In the genomic region with DNA sequence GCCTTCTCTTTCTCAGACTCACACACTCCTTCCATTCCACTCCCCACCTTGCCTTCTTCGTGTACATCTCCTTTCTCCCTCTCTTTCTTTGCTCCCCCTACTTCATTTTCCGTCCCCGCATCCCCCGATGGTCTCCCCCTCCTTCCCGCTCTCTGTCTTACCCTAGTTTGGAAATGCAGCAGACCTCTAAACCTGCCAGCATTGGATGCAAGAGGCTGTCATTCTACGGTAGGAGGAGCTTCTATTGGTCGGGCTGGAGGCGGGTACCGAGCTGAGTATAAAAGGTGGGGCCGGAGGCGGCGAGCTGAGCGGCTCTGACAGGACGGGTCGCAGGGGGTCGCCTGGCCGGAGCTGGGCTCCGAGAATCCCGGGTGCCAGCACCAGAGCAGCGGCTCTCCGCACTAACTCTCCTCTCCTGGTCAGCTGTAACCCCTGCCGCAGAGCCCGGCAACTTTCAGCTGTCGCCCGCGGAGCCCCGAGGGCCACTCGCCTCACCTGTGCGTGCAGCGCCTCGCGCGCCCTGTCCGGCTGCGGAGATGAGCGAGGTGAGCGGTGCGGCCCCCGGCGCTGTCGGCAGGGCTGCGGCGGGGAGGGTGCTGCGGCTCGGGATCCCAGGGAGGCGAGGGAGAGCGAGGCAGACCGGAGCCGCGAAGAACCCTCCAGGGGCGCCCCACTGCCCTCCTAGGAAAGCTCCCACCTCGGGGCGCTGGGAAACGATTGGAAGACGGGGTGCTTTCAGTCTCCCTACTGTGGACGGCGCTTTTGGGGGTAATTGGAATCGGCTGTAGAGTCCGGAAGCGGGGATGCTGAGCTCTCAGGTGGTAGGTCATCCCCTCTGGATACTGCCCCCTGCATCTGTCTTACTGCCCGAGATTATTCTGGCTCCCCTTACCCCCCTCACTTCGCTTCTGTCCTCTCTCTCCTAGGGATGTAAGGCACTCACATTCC, we compare ENCODE assay signal across 1 cellular context.
A peak's percentile ranks its signal among the peaks of the same experiment; 100 is the strongest.
TF ChIP-seq lines count a peak whose summit lies in the region.

A gene (plus strand): TSS at position 307 of the 948 bp plus-strand sequence. CDS start 230 bp downstream, at position 537.

TF ChIP-seq in HepG2, 621 proteins besides CTCF, POLR2A, EP300 and RAD21 (continued from another document):
- TF ChIP-seq NFYC (CRISPR knock-in tag; IDR thresholded peaks at IDR 0.05) (peak; percentile 72), MTF2 (CRISPR knock-in tag; IDR thresholded peaks at IDR 0.05; ENCODE audit: borderline replicate concordance) (0 out of 2 replicates have a peak, but pooled peaks have one; percentile 18), ZMYM4 (CRISPR knock-in tag; IDR thresholded peaks at IDR 0.05) (0 out of 2 replicates have a peak, but pooled peaks have one; percentile 15), HNRNPLL (IDR thresholded peaks at IDR 0.05; ENCODE audit: low read depth, low read length, poor library complexity, severe bottlenecking) (peak; percentile 30), NFYB (CRISPR knock-in tag; IDR thresholded peaks at IDR 0.05) (peak; percentile 66), ZNF773 (CRISPR knock-in tag; IDR thresholded peaks at IDR 0.05; ENCODE audit: borderline replicate concordance) (no peak), SRF (IDR thresholded peaks at IDR 0.05; ENCODE audit: low read depth, low read length) (peak; percentile 60; the same call in 1 of the 2 replicates)
- TF ChIP-seq, protein P1, sequence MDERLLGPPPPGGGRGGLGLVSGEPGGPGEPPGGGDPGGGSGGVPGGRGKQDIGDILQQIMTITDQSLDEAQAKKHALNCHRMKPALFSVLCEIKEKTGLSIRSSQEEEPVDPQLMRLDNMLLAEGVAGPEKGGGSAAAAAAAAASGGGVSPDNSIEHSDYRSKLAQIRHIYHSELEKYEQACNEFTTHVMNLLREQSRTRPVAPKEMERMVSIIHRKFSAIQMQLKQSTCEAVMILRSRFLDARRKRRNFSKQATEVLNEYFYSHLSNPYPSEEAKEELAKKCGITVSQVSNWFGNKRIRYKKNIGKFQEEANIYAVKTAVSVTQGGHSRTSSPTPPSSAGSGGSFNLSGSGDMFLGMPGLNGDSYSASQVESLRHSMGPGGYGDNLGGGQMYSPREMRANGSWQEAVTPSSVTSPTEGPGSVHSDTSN (CRISPR knock-in tag; IDR thresholded peaks at IDR 0.05), result peak; percentile 78
- TF ChIP-seq, protein P2, sequence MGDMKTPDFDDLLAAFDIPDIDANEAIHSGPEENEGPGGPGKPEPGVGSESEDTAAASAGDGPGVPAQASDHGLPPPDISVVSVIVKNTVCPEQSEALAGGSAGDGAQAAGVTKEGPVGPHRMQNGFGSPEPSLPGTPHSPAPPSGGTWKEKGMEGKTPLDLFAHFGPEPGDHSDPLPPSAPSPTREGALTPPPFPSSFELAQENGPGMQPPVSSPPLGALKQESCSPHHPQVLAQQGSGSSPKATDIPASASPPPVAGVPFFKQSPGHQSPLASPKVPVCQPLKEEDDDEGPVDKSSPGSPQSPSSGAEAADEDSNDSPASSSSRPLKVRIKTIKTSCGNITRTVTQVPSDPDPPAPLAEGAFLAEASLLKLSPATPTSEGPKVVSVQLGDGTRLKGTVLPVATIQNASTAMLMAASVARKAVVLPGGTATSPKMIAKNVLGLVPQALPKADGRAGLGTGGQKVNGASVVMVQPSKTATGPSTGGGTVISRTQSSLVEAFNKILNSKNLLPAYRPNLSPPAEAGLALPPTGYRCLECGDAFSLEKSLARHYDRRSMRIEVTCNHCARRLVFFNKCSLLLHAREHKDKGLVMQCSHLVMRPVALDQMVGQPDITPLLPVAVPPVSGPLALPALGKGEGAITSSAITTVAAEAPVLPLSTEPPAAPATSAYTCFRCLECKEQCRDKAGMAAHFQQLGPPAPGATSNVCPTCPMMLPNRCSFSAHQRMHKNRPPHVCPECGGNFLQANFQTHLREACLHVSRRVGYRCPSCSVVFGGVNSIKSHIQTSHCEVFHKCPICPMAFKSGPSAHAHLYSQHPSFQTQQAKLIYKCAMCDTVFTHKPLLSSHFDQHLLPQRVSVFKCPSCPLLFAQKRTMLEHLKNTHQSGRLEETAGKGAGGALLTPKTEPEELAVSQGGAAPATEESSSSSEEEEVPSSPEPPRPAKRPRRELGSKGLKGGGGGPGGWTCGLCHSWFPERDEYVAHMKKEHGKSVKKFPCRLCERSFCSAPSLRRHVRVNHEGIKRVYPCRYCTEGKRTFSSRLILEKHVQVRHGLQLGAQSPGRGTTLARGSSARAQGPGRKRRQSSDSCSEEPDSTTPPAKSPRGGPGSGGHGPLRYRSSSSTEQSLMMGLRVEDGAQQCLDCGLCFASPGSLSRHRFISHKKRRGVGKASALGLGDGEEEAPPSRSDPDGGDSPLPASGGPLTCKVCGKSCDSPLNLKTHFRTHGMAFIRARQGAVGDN (CRISPR knock-in tag; IDR thresholded peaks at IDR 0.05), result peak; percentile 41; the same call in 1 of the 2 replicates
